In the genomic region with DNA sequence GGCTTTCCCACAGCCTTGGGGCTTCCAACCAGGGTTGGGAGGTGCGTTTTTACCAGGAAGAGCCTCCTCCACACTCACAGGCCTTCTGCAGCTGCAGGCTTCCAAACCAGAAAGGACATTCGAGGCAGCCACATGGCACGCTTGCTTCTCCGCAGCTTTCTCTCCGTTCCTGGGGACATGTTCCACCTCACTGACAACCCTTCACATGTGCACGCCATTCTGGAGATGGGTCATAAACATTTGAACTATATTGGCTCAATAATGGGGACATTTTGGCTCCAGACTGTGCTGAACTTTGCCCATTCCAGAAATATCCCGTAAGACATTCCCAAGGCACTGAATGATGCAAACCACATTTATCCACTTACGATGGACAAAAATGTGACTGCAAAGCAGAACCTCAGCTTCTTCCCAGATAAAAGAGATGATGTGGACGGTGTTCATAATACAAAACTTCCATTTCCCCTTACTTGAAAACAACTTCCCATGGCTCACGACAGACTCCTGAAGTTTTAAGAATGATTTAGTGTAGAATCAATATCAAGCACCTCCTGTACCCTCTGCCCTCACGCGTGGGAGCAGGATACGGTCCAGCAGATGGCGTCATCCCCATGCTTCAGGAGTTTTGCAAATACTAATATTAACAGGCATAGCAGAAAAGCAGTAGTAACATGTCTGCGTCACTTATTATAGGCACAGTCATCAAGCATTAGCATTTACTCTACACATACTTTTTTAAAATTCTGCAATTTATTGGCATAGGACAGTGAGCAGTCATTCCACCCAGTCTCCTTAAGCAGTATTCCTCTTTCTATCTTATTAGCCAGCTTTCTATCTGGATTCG, we compare ENCODE assay signal across 9 cellular contexts. TPM values are rescaled to one million over a fixed set of nuclear protein-coding genes. Genes with fewer than 3 reads are reported as not detected.
DNase-seq lines count a peak whose midpoint lies in the region; ATAC-seq, FAIRE-seq and TF ChIP-seq lines count a peak whose summit lies in the region.
"Had no signal": no experiment of that assay in that cellular context is flagged by ENCODE, and none has a peak within 500 bp of the region (broad histone marks: within the 10 kb centered on the region; RNA-seq: fewer than 3 reads in every experiment).

No MANE protein-coding gene starts in this region.

- H3K4me1 Mint-ChIP-seq in Calu3 (ENCODE audit: low read depth, unreplicated experiment) (no peaks in the 10 kb centered on the region), mesothelial cell of epicardium (peaks cover 2% of the 10 kb centered on the region)

- no peak overlapping the region for H3K9ac ChIP-seq in IMR-90 (ENCODE audit: low read depth, low read length)

- peaks cover 4% of the 10 kb centered on the region; the same call in 1 of the 2 replicates for H3K9me1 ChIP-seq in IMR-90 (ENCODE audit: insufficient read depth, low read length)

- H3K36me3 ChIP-seq in BJ (ENCODE audit: control insufficient read depth, insufficient read depth, low read length) (no peaks in the 10 kb centered on the region), IMR-90 (ENCODE audit: control insufficient read depth, insufficient read depth, low read length) (no peaks in the 10 kb centered on the region), bronchial epithelial cell (ENCODE audit: control insufficient read depth, insufficient read depth, low read length) (no peaks in the 10 kb centered on the region), lower lobe of right lung (no peaks in the 10 kb centered on the region)

- H3K27me3 Mint-ChIP-seq in Calu3 (ENCODE audit: unreplicated experiment), result peaks cover 16% of the 10 kb centered on the region
- H3K27me3 Mint-ChIP-seq in mesothelial cell of epicardium (ENCODE audit: low read depth), result peaks cover 78% of the 10 kb centered on the region

- no peak overlapping the region for H3K23ac ChIP-seq in IMR-90 (ENCODE audit: low read depth, low read length)

- 19% methylated on average over 3 of the region's 16 CpGs; no CpG with 5 or more reads in 1 of the 2 experiments for WGBS in IMR-90 (ENCODE audit: extremely low coverage in 2 of 2, insufficient read length in 1 of 2), 2 experiments

- H4K8ac ChIP-seq in IMR-90 (ENCODE audit: low read depth in 2 of 2, low read length in 2 of 2), result no peak overlapping the region

- ATAC-seq in IMR-90 (ENCODE audit: low read depth) (peak; percentile 66), lower lobe of right lung (peak; percentile 66 to 80), HG03342 (IDR thresholded peaks at IDR 0.05; ENCODE audit: unreplicated experiment) (no peak)

- no peak overlapping the region for H3K14ac ChIP-seq in IMR-90 (replicated peaks; ENCODE audit: low read depth, low read length)

- no peak overlapping the region for H2BK15ac ChIP-seq in IMR-90 (ENCODE audit: low read depth, low read length)

- H3K56ac ChIP-seq in IMR-90 (ENCODE audit: extremely low read depth, insufficient read depth, low read length), result no peak overlapping the region

- H3K27ac Mint-ChIP-seq in Calu3 (ENCODE audit: unreplicated experiment) (no peak overlapping the region), mesothelial cell of epicardium (no peak overlapping the region)

- no peaks in the 10 kb centered on the region for H3K27me3 ChIP-seq in BJ (ENCODE audit: control insufficient read depth, insufficient read depth, low read length)
- H3K27me3 ChIP-seq in IMR-90 (ENCODE audit: control insufficient read depth, insufficient read depth, low read length), result no peaks in the 10 kb centered on the region; the same call in 1 of the 2 replicates
- H3K27me3 ChIP-seq in bronchial epithelial cell (ENCODE audit: control insufficient read depth, insufficient read depth, low read length), result no peaks in the 10 kb centered on the region
- no peaks in the 10 kb centered on the region for H3K27me3 ChIP-seq in lower lobe of right lung (ENCODE audit: low read depth)

- H3K36me3 Mint-ChIP-seq in Calu3 (ENCODE audit: insufficient read depth, unreplicated experiment), result no peaks in the 10 kb centered on the region
- no peaks in the 10 kb centered on the region for H3K36me3 Mint-ChIP-seq in mesothelial cell of epicardium

- dilution Hi-C loops in IMR-90 (cut with HindIII; ENCODE audit: low sequenced_read_pairs, unreplicated experiment), result no loop called here

- H3K9me3 Mint-ChIP-seq in Calu3 (ENCODE audit: low read depth, unreplicated experiment) (no peaks in the 10 kb centered on the region), mesothelial cell of epicardium (no peaks in the 10 kb centered on the region)

- CTCF ChIA-PET in BJ (lab: Yijun Ruan, JAX), result interaction anchor here (0.7 to 1.0 kb wide), 5 partner anchors 17 to 261 kb away, joined by 3 read pairs; no protein-coding TSS in a partner anchor
- CTCF ChIA-PET in IMR-90 (lab: Yijun Ruan, JAX), result interaction anchor here (1.0 to 1.1 kb wide), 2 partner anchors 10 kb away, joined by 3 read pairs; no protein-coding TSS in a partner anchor
- CTCF ChIA-PET in Calu3 (lab: Charles Lee), result no interaction called here

- no peaks in the 10 kb centered on the region for H3K9me3 ChIP-seq in IMR-90 (ENCODE audit: control insufficient read depth, insufficient read depth, low read length)
- H3K9me3 ChIP-seq in lower lobe of right lung, result no peaks in the 10 kb centered on the region

- H2AK5ac ChIP-seq in IMR-90 (ENCODE audit: low read depth, low read length), result no peak overlapping the region

- H3K4me3 Mint-ChIP-seq in Calu3 (ENCODE audit: low read depth, unreplicated experiment) (no peak overlapping the region), mesothelial cell of epicardium (no peak overlapping the region)

- H2BK20ac ChIP-seq in IMR-90 (ENCODE audit: low read depth, low read length), result no peak overlapping the region

- no peak overlapping the region for H3K18ac ChIP-seq in IMR-90 (ENCODE audit: low read depth, low read length)

- no peak overlapping the region for H4K5ac ChIP-seq in IMR-90 (ENCODE audit: low read depth, low read length)

- H3K27ac ChIP-seq in IMR-90 (ENCODE audit: insufficient read depth, low read length), result no peak overlapping the region
- H3K27ac ChIP-seq in lower lobe of right lung, result peak overlapping the region; percentile 73

- H2BK5ac ChIP-seq in IMR-90 (ENCODE audit: low read depth, low read length, poor library complexity, severe bottlenecking), result no peak overlapping the region

- H3K4ac ChIP-seq in IMR-90 (ENCODE audit: low read depth, low read length), result no peak overlapping the region

- peak; percentile 44 for TF ChIP-seq RAD21 in IMR-90 (IDR thresholded peaks at IDR 0.05; ENCODE audit: low read length)

- no TSS peak for BruUV-seq in IMR-90 (replicated peaks; lab: Mats Ljungman, UMichigan)
- BruUV-seq in Calu3 (replicated peaks; lab: Mats Ljungman, UMichigan), result no TSS peak

- H4K91ac ChIP-seq in IMR-90 (ENCODE audit: insufficient read depth, low read depth, low read length), result no peak overlapping the region

- H3K4me2 ChIP-seq in IMR-90 (ENCODE audit: low read depth, low read length), result no peak overlapping the region

- no peak overlapping the region for H2BK120ac ChIP-seq in IMR-90 (ENCODE audit: low read depth, low read length)

- DNase-seq in BJ (ENCODE audit: low read depth), result peak; percentile 84
- DNase-seq in IMR-90, result peak; percentile 68
- peak; percentile 7 for DNase-seq in bronchial epithelial cell (ENCODE audit: low read depth)
- DNase-seq in lower lobe of right lung, result no peak
- DNase-seq in A172 (ENCODE audit: low spot score), result no peak
- no peak for DNase-seq in Calu3
- no peak for DNase-seq in mesothelial cell of epicardium (ENCODE audit: low spot score in 2 of 2, unreplicated experiment in 2 of 2)
- DNase-seq: NCI-H1436 had no signal

- peaks cover 4% of the 10 kb centered on the region; the same call in 1 of the 2 replicates for H3K4me1 ChIP-seq in IMR-90 (ENCODE audit: control insufficient read depth, insufficient read depth, low read length)
- no peaks in the 10 kb centered on the region for H3K4me1 ChIP-seq in lower lobe of right lung

- H4K20me1 ChIP-seq in IMR-90 (ENCODE audit: insufficient read depth, low read length), result no peaks in the 10 kb centered on the region

- intact Hi-C loops in IMR-90 (cut with micrococcal nuclease) (no loop called here), lower lobe of right lung (cut with DNase I) (no loop called here), Calu3 (cut with micrococcal nuclease; ENCODE audit: unreplicated experiment) (no loop called here)

- H2AFZ ChIP-seq in IMR-90 (replicated peaks; ENCODE audit: low read length, poor library complexity), result no peak overlapping the region

- TF ChIP-seq POLR2A in IMR-90 (IDR thresholded peaks at IDR 0.05; ENCODE audit: low read depth, low read length), result no peak

- H3K4me3 ChIP-seq in BJ (ENCODE audit: low read depth, low read length) (no peak overlapping the region), IMR-90 (ENCODE audit: insufficient read depth, low read depth, low read length) (no peak overlapping the region), bronchial epithelial cell (ENCODE audit: low read depth, low read length) (no peak overlapping the region), lower lobe of right lung (no peak overlapping the region)

- no peak overlapping the region for H2AK9ac ChIP-seq in IMR-90 (replicated peaks; ENCODE audit: low read depth, low read length, poor library complexity)

- in situ Hi-C loops in IMR-90 (cut with MboI; ENCODE audit: low sequenced_read_pairs), result no loop called here

- H3K79me1 ChIP-seq in IMR-90 (ENCODE audit: low read depth in 1 of 2, low read length in 2 of 2), result no peaks in the 10 kb centered on the region

- TF ChIP-seq CTCF in BJ (IDR thresholded peaks at IDR 0.05; ENCODE audit: insufficient read depth, low read depth, low read length), result peak; percentile 44; the same call in 1 of the 2 replicates
- TF ChIP-seq CTCF in IMR-90 (conservative IDR thresholded peaks at IDR 0.05; ENCODE audit: low read depth, low read length), result peak; percentile 40
- no peak for TF ChIP-seq CTCF in bronchial epithelial cell (IDR thresholded peaks at IDR 0.05; ENCODE audit: insufficient read depth, low read length, severe bottlenecking)
- peak; percentile 15 for TF ChIP-seq CTCF in lower lobe of right lung (IDR thresholded peaks at IDR 0.05)
- no peak for TF ChIP-seq CTCF in Calu3 (IDR thresholded peaks at IDR 0.05; ENCODE audit: unreplicated experiment)
- no peak for TF ChIP-seq CTCF in mesothelial cell of epicardium (IDR thresholded peaks at IDR 0.05; ENCODE audit: unreplicated experiment)

- POLR2A ChIA-PET in BJ (lab: Charles Lee), result no interaction called here
- POLR2A ChIA-PET in IMR-90 (lab: Charles Lee; ENCODE audit: unreplicated experiment), result interaction anchor here (0.5 kb wide), 1 partner anchor 27 kb away, joined by 5 read pairs; no protein-coding TSS in a partner anchor

- no peak for FAIRE-seq in bronchial epithelial cell (lab: Jason Lieb, UNC)

RNA-seq across cellular contexts. Expression of gene FOXF2, which starts 25.4 kb away (rescaled TPM):
- polyA plus RNA-seq in BJ (2011; rRNA removed) (17.7 and 23.4 TPM in 2 replicates), IMR-90 (2012; rRNA removed) (16.3 and 17.3 TPM in 2 replicates)
- polyA minus RNA-seq in BJ (2011; rRNA and poly(A)+ RNA removed), result 11.2 and 13.2 TPM in 2 replicates
- total RNA-seq in IMR-90 (2012; rRNA removed) (2.5 TPM in 2 replicates), bronchial epithelial cell (under 0.01 TPM in 1 of 2 replicates, not detected in the other), lower lobe of right lung (13.2 TPM), Calu3 (2022) (0.14 and 0.17 TPM in 2 replicates), mesothelial cell of epicardium (0.13 to 0.27 TPM in 2 of 3 replicates, not detected in the other)
- 13.8 and 25.8 TPM in 2 replicates for polyA plus RNA-seq in IMR-90 (2012; cell fraction: cytosol; rRNA removed)
- 11.7 and 17.4 TPM in 2 replicates for polyA plus RNA-seq in IMR-90 (2012; cell fraction: nucleus; rRNA removed; ENCODE audit: low replicate concordance)
- not detected in 2 replicates for total RNA-seq in A172 (2014; rRNA removed; shearing (Covaris generic))

RNA-seq across cellular contexts. Expression of gene FOXQ1, which starts 52.1 kb away (rescaled TPM):
- polyA plus RNA-seq in BJ (2011; rRNA removed) (0.23 and 0.31 TPM in 2 replicates), IMR-90 (2012; rRNA removed) (0.09 TPM in 1 of 2 replicates, not detected in the other)
- 0.38 and 0.67 TPM in 2 replicates for polyA minus RNA-seq in BJ (2011; rRNA and poly(A)+ RNA removed)
- total RNA-seq in IMR-90 (2012; rRNA removed) (not detected in 2 replicates), bronchial epithelial cell (3.1 and 3.4 TPM in 2 replicates), lower lobe of right lung (7.5 TPM), Calu3 (2022) (46.1 and 51.0 TPM in 2 replicates), mesothelial cell of epicardium (0.20 to 0.53 TPM (median 0.41 TPM) in 3 replicates)
- polyA plus RNA-seq in IMR-90 (2012; cell fraction: cytosol; rRNA removed), result 0.02 and 0.07 TPM in 2 replicates
- 0.11 and 0.12 TPM in 2 replicates for polyA plus RNA-seq in IMR-90 (2012; cell fraction: nucleus; rRNA removed; ENCODE audit: low replicate concordance)
- 0.24 TPM in 1 of 2 replicates, not detected in the other for total RNA-seq in A172 (2014; rRNA removed; shearing (Covaris generic))

Comparison
In these comparisons a context has a peak if more than half of its experiments do, and no peak if none do; other contexts are left out.
1. DNase-seq: peak in BJ (single experiment), IMR-90 (single experiment) and bronchial epithelial cell (single experiment); none in lower lobe of right lung (single experiment), A172 (single experiment), Calu3 (single experiment) and mesothelial cell of epicardium (0 of 2).
2. CTCF ChIP-seq: peak in BJ (single experiment), IMR-90 (single experiment) and lower lobe of right lung (single experiment); none in bronchial epithelial cell (single experiment), Calu3 (single experiment) and mesothelial cell of epicardium (single experiment).